Comparison of ENCODE assay signal across 10 cellular contexts in the genomic region with DNA sequence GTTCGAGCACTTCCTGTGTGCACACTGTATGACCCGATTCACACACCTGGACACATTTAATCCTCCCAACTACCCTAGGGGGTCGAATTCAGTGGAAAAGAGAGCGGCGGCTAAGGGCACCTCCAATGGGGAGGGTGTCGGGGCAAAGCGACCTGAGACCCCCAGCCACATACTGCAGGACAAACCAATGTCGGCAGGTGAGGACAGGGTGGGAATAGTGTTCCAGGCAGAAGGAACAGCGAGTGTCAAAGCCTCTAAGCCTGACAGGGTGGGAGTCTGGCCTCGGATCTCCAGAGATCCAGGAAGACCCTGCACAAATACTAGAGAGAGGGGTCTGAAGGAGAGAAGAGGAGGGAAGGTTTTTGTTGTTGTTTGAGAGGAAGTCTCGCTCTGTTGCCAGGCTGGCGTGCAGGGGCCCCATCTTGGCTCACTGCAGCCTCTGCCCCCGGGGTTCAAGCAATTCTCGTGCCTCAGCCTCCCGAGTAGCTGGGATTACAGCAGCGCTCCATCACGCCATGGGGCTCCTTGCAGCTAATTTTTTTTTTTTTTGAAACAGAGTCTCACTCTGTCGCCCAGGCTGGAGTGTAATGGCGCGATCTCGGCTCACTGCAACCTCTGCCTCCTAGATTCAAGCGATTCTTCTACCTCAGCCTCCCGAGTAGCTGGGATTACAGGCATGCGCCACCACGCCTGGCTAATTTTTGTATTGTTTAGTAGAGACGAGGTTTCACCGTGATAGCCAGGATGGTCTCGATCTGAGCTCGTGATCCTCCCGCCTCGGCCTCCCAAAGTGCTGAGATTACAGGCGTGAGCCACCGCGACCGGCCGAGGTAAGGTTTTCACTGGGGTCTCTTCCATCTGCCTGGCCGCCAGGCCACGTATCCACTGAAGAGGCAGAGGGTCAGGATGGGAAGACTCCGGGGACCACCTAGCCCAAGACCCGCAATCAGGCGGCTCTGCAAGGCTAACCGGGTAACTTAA. TPM values are rescaled to one million over a fixed set of nuclear protein-coding genes. Genes with fewer than 3 reads are reported as not detected.
A peak's percentile ranks its signal among the peaks of the same experiment; 100 is the strongest.
DNase-seq lines count a peak whose midpoint lies in the region; ATAC-seq, FAIRE-seq and TF ChIP-seq lines count a peak whose summit lies in the region.
"Had no signal": no experiment of that assay in that cellular context is flagged by ENCODE, and none has a peak within 500 bp of the region (broad histone marks: within the 10 kb centered on the region; RNA-seq: fewer than 3 reads in every experiment).

No MANE protein-coding gene starts in this region.

- peak overlapping the region; percentile 79 for H3K27ac Mint-ChIP-seq in Calu3 (ENCODE audit: unreplicated experiment)

- peak overlapping the region; percentile 81 for H3K4me2 ChIP-seq in OCI-LY1 (ENCODE audit: low read length)

- TSS peak; percentile 18 for BruUV-seq in Calu3 (replicated peaks; lab: Mats Ljungman, UMichigan)

- H3K9me3 ChIP-seq in OCI-LY1 (ENCODE audit: low read length) (no peaks in the 10 kb centered on the region), pancreas (no peaks in the 10 kb centered on the region)

- H3K36me3 Mint-ChIP-seq in Calu3 (ENCODE audit: insufficient read depth, unreplicated experiment): peaks cover 66% of the 10 kb centered on the region

- no peak for FAIRE-seq in pancreas (lab: Jason Lieb, UNC)
- FAIRE-seq: GM18507, islet of Langerhans had no signal

- no peak overlapping the region for H3K27ac ChIP-seq in OCI-LY1 (ENCODE audit: low read depth, low read length, poor library complexity, severe bottlenecking)
- H3K27ac ChIP-seq in epithelial cell of prostate: peak overlapping the region; percentile 49
- peak overlapping the region; percentile 62 to 78 (median 68) for H3K27ac ChIP-seq in pancreas

- peak overlapping the region; percentile 61 for H3K4me3 Mint-ChIP-seq in Calu3 (ENCODE audit: low read depth, unreplicated experiment)

- H3K36me3 ChIP-seq in OCI-LY1 (ENCODE audit: insufficient read depth, low read length): peaks cover 34% of the 10 kb centered on the region
- no peaks in the 10 kb centered on the region for H3K36me3 ChIP-seq in pancreas

- peak overlapping the region; percentile 79 for H3K4me3 ChIP-seq in OCI-LY1 (ENCODE audit: low read depth, low read length, poor library complexity, severe bottlenecking)
- H3K4me3 ChIP-seq in pancreas: peak overlapping the region in 3 of 4 donors; percentile 61 to 97 (median 96)

- no peaks in the 10 kb centered on the region for H3K9me3 Mint-ChIP-seq in Calu3 (ENCODE audit: low read depth, unreplicated experiment)

- peaks cover 5% of the 10 kb centered on the region; the same call in 1 of the 2 replicates for H3K79me2 ChIP-seq in OCI-LY1 (ENCODE audit: insufficient read depth, low read length)

- DNase-seq in Calu3 (no peak), epithelial cell of prostate (ENCODE audit: low read depth, low spot score) (no peak), pancreas (no peak), GM20000 (ENCODE audit: low spot score) (no peak), NCI-H2227 (lab: John Stamatoyannopoulos, UW; ENCODE audit: unreplicated experiment) (no peak)
- no peak for DNase-seq in activated CD8-positive, alpha-beta memory T cell treated with anti-CD3 and anti-CD28 coated beads, Interleukin-2, amount 50 U/mL, for 48 hours

- no peaks in the 10 kb centered on the region for H3K27me3 Mint-ChIP-seq in Calu3 (ENCODE audit: unreplicated experiment)

- H3K9ac ChIP-seq in OCI-LY1 (ENCODE audit: low read length): peak overlapping the region; percentile 76; the same call in 1 of the 2 replicates

- 83 to 84% methylated on average over 42 of the region's 42 CpGs for WGBS in pancreas, 2 donors

- no peak overlapping the region for H2AFZ ChIP-seq in OCI-LY1 (ENCODE audit: low read length)

- intact Hi-C loops in Calu3 (cut with micrococcal nuclease; ENCODE audit: unreplicated experiment): no loop called here
- intact Hi-C loops in pancreas (cut with DNase I): no loop called here

- no peaks in the 10 kb centered on the region for H3K9me2 ChIP-seq in OCI-LY1 (ENCODE audit: low read depth, low read length)

- TF ChIP-seq CTCF in Calu3 (IDR thresholded peaks at IDR 0.05; ENCODE audit: unreplicated experiment) (no peak), OCI-LY1 (IDR thresholded peaks at IDR 0.05; ENCODE audit: low read length) (no peak), pancreas (IDR thresholded peaks at IDR 0.05) (no peak), GM20000 (IDR thresholded peaks at IDR 0.05; ENCODE audit: extremely low read depth, missing control alignments) (no peak)

- peaks cover 11% of the 10 kb centered on the region for H3K4me1 Mint-ChIP-seq in Calu3 (ENCODE audit: low read depth, unreplicated experiment)

- H3K4me1 ChIP-seq in OCI-LY1 (ENCODE audit: insufficient read depth, low read length, severe bottlenecking) (peaks cover 20% of the 10 kb centered on the region), pancreas (peaks cover 0 to 12% (median 0%) of the 10 kb centered on the region in 3 donors)

- H4K20me1 ChIP-seq in OCI-LY1 (ENCODE audit: insufficient read depth, low read length): no peaks in the 10 kb centered on the region

- no peaks in the 10 kb centered on the region for H3K27me3 ChIP-seq in OCI-LY1 (ENCODE audit: insufficient read depth, low read length)
- no peaks in the 10 kb centered on the region for H3K27me3 ChIP-seq in pancreas

- ATAC-seq in pancreas (no peak), GM21515 (IDR thresholded peaks at IDR 0.05; ENCODE audit: unreplicated experiment) (no peak)

- no peaks in the 10 kb centered on the region for H3F3A ChIP-seq in OCI-LY1 (ENCODE audit: insufficient read depth, low read length)

- CTCF ChIA-PET in Calu3 (lab: Charles Lee): no interaction called here

RNA-seq across cellular contexts. Expression of a gene that starts 1.2 kb away (rescaled TPM):
- total RNA-seq in Calu3 (2022) (107 and 108 TPM in 2 replicates), pancreas (10 to 100 TPM; 14.4 to 70.4 (median 29.6) TPM)
- polyA plus RNA-seq in pancreas: 10 to 100 TPM; 50.3 to 59.6 TPM

RNA-seq across cellular contexts. Expression of a gene that starts 35.0 kb away (rescaled TPM):
- 83.9 and 87.2 TPM in 2 replicates for total RNA-seq in Calu3 (2022)
- 10 to 100 TPM; 27.8 to 53.7 (median 38.2) TPM for total RNA-seq in pancreas
- polyA plus RNA-seq in pancreas: 10 to 100 TPM; 46.7 to 84.6 TPM

RNA-seq across cellular contexts. Expression of a gene that starts 35.4 kb away (rescaled TPM):
- total RNA-seq in Calu3 (2022): 62.8 and 82.7 TPM in 2 replicates
- 10 to 100 TPM; 26.8 to 44.7 (median 28.9) TPM for total RNA-seq in pancreas
- 10 to 100 TPM; 65.7 to 71.7 TPM for polyA plus RNA-seq in pancreas

RNA-seq across cellular contexts. Expression of a gene that starts 47.7 kb away (rescaled TPM):
- total RNA-seq in Calu3 (2022) (146 TPM in 2 replicates), pancreas (10 to 100 TPM; 32.8 to 80.5 (median 54.7) TPM)
- polyA plus RNA-seq in pancreas: 10 to 100 TPM; 65.2 to 90.9 TPM
